In genomic region chr19:54010474-54010873, GRCh38 we compare ENCODE assay signal across 39 cellular contexts. TPM values are rescaled to one million over a fixed set of nuclear protein-coding genes. Genes with fewer than 3 reads are reported as not detected.
"Had no signal": no experiment of that assay in that cellular context is flagged by ENCODE, and none has a peak within 500 bp of the region (broad histone marks: within the 10 kb centered on the region; RNA-seq: fewer than 3 reads in every experiment).

No MANE protein-coding gene starts in this region.

- H3K9me3 ChIP-seq: adrenal gland, body of pancreas, breast epithelium had no signal

- H3K4me1 Mint-ChIP-seq: activated CD4-positive, alpha-beta T cell treated with anti-CD3 and anti-CD28 coated beads for 36 hours; activated naive CD8-positive, alpha-beta T cell treated with anti-CD3 and anti-CD28 coated beads for 36 hours had no signal

- H3K27ac ChIP-seq: adrenal gland, body of pancreas, brain microvascular endothelial cell, breast epithelium, VCaP had no signal

- FAIRE-seq: astrocyte, colon, TTC549 had no signal

- H3K27me3 ChIP-seq: adrenal gland, body of pancreas, brain microvascular endothelial cell had no signal

- H3K4me3 Mint-ChIP-seq: activated CD4-positive, alpha-beta memory T cell treated with anti-CD3 and anti-CD28 coated beads, Interleukin-2, amount 10 ng/mL, durations not matched to agents 7 days and 5 days; activated CD4-positive, alpha-beta T cell treated with anti-CD3 and anti-CD28 coated beads for 36 hours; activated CD4-positive, alpha-beta T cell treated with anti-CD3 and anti-CD28 coated beads, Interleukin-2, amount 10 ng/mL, durations not matched to agents 7 days and 5 days; activated naive CD4-positive, alpha-beta T cell treated with anti-CD3 and anti-CD28 coated beads for 36 hours; activated naive CD8-positive, alpha-beta T cell treated with anti-CD3 and anti-CD28 coated beads for 36 hours; activated T-cell treated with anti-CD3 and anti-CD28 coated beads, Interleukin-2, amount 50 U/mL, for 4 hours; activated T-cell treated with anti-CD3 and anti-CD28 coated beads, Interleukin-2, amount 50 U/mL, for 72 hours; activated T-helper 1 cell treated with anti-CD3 and anti-CD28 coated beads, Interleukin-12 subunit alpha, Interleukin-12 subunit beta, Interleukin-2, Interleukin-4 antibody, amounts not matched to agents 30 ng/mL and 10 ng/mL and 1 ng/mL, durations not matched to agents 14 hours and 24 hours and 36 hours; activated T-helper 17 cell treated with anti-CD3 and anti-CD28 coated beads, Interleukin-2, amount 50 U/mL, for 72 hours; T-helper 2 cell treated with Interferon-gamma antibody and Interleukin-4, amounts not matched to agents 5 μg/mL and 100 μg/mL, for 36 hours had no signal

- H3K9me3 Mint-ChIP-seq: activated CD4-positive, alpha-beta memory T cell treated with anti-CD3 and anti-CD28 coated beads, Interleukin-2, amount 10 ng/mL, durations not matched to agents 7 days and 5 days; activated CD4-positive, alpha-beta T cell treated with anti-CD3 and anti-CD28 coated beads, Interleukin-2, amount 10 ng/mL, durations not matched to agents 7 days and 5 days; activated naive CD4-positive, alpha-beta T cell treated with anti-CD3 and anti-CD28 coated beads for 36 hours; activated naive CD4-positive, alpha-beta T cell treated with anti-CD3 and anti-CD28 coated beads, Interleukin-2, amount 50 U/mL, for 72 hours; activated naive CD8-positive, alpha-beta T cell treated with anti-CD3 and anti-CD28 coated beads for 36 hours; activated T-cell treated with anti-CD3 and anti-CD28 coated beads, Interleukin-2, amount 50 U/mL, for 4 hours; activated T-cell treated with anti-CD3 and anti-CD28 coated beads, Interleukin-2, amount 50 U/mL, for 72 hours; activated T-helper 1 cell treated with anti-CD3 and anti-CD28 coated beads, Interleukin-12 subunit alpha, Interleukin-12 subunit beta, Interleukin-2, Interleukin-4 antibody, amounts not matched to agents 30 ng/mL and 10 ng/mL and 1 ng/mL, durations not matched to agents 14 hours and 24 hours and 36 hours; activated T-helper 17 cell treated with anti-CD3 and anti-CD28 coated beads, Interleukin-2, amount 50 U/mL, for 72 hours; T-helper 2 cell treated with Interferon-gamma antibody and Interleukin-4, amounts not matched to agents 5 μg/mL and 100 μg/mL, for 36 hours had no signal

- H3K36me3 ChIP-seq: adrenal gland, brain microvascular endothelial cell, breast epithelium had no signal

- H3K36me3 Mint-ChIP-seq: activated naive CD4-positive, alpha-beta T cell treated with anti-CD3 and anti-CD28 coated beads, Interleukin-2, amount 50 U/mL, for 72 hours; activated naive CD8-positive, alpha-beta T cell treated with anti-CD3 and anti-CD28 coated beads for 36 hours had no signal

- DNase-seq: activated CD4-positive, alpha-beta memory T cell treated with anti-CD3 and anti-CD28 coated beads, Interleukin-2, amount 10 ng/mL, durations not matched to agents 7 days and 5 days; activated CD4-positive, alpha-beta T cell treated with anti-CD3 and anti-CD28 coated beads for 1 hour; activated CD4-positive, alpha-beta T cell treated with anti-CD3 and anti-CD28 coated beads for 36 hours; activated CD4-positive, alpha-beta T cell treated with anti-CD3 and anti-CD28 coated beads for 48 hours; activated CD4-positive, alpha-beta T cell treated with anti-CD3 and anti-CD28 coated beads, Interleukin-2, amount 10 ng/mL, durations not matched to agents 7 days and 5 days; activated CD4-positive, alpha-beta T cell treated with anti-CD3 and anti-CD28 coated beads, Interleukin-2, amount 50 U/mL, for 48 hours; activated CD4-positive, CD25-positive, alpha-beta regulatory T cell; activated CD8-positive, alpha-beta memory T cell treated with anti-CD3 and anti-CD28 coated beads, Interleukin-2, amount 50 U/mL, for 4 hours; activated effector memory CD4-positive, alpha-beta T cell treated with anti-CD3 and anti-CD28 coated beads, Interleukin-2, amount 50 U/mL, for 16 hours; activated gamma-delta T cell treated with Interleukin-2 at 50 U/mL for 16 hours; activated naive CD4-positive, alpha-beta T cell; activated naive CD4-positive, alpha-beta T cell treated with anti-CD3 and anti-CD28 coated beads for 36 hours; activated naive CD4-positive, alpha-beta T cell treated with anti-CD3 and anti-CD28 coated beads, Interleukin-2, amount 50 U/mL, for 16 hours; activated naive CD8-positive, alpha-beta T cell treated with anti-CD3 and anti-CD28 coated beads for 36 hours; activated T-cell treated with anti-CD3 and anti-CD28 coated beads for 4 hours; activated T-cell treated with anti-CD3 and anti-CD28 coated beads, Interleukin-2, amount 50 U/mL, for 1 hour; activated T-cell treated with anti-CD3 and anti-CD28 coated beads, Interleukin-2, amount 50 U/mL, for 4 hours; activated T-cell treated with anti-CD3 and anti-CD28 coated beads, Interleukin-2, amount 50 U/mL, for 72 hours; adrenal gland; amniotic stem cell; aorta; body of pancreas; brain microvascular endothelial cell; central memory CD4-positive, alpha-beta T cell; T-helper 2 cell; T-helper 9 cell had no signal

- H3K27ac Mint-ChIP-seq: activated CD4-positive, alpha-beta memory T cell treated with anti-CD3 and anti-CD28 coated beads, Interleukin-2, amount 10 ng/mL, durations not matched to agents 7 days and 5 days; activated CD4-positive, alpha-beta T cell treated with anti-CD3 and anti-CD28 coated beads for 36 hours; activated CD4-positive, alpha-beta T cell treated with anti-CD3 and anti-CD28 coated beads, Interleukin-2, amount 10 ng/mL, durations not matched to agents 7 days and 5 days; activated naive CD4-positive, alpha-beta T cell treated with anti-CD3 and anti-CD28 coated beads for 36 hours; activated naive CD4-positive, alpha-beta T cell treated with anti-CD3 and anti-CD28 coated beads, Interleukin-2, amount 50 U/mL, for 72 hours; activated naive CD8-positive, alpha-beta T cell treated with anti-CD3 and anti-CD28 coated beads for 36 hours; activated T-cell treated with anti-CD3 and anti-CD28 coated beads, Interleukin-2, amount 50 U/mL, for 72 hours; activated T-helper 1 cell treated with anti-CD3 and anti-CD28 coated beads, Interleukin-12 subunit alpha, Interleukin-12 subunit beta, Interleukin-2, Interleukin-4 antibody, amounts not matched to agents 30 ng/mL and 10 ng/mL and 1 ng/mL, durations not matched to agents 14 hours and 24 hours and 36 hours; activated T-helper 17 cell treated with anti-CD3 and anti-CD28 coated beads, Interleukin-2, amount 50 U/mL, for 72 hours; T-helper 2 cell treated with Interferon-gamma antibody and Interleukin-4, amounts not matched to agents 5 μg/mL and 100 μg/mL, for 36 hours had no signal

- H3K4me1 ChIP-seq: adrenal gland, body of pancreas, breast epithelium had no signal

- ATAC-seq: activated CD4-positive, alpha-beta T cell treated with anti-CD3 and anti-CD28 coated beads for 36 hours; activated CD4-positive, CD25-positive, alpha-beta regulatory T cell treated with anti-CD3 and anti-CD28 coated beads, Interleukin-2, amount 50 U/mL, for 24 hours; activated naive CD4-positive, alpha-beta T cell treated with anti-CD3 and anti-CD28 coated beads, Interleukin-2, amount 50 U/mL, for 72 hours; activated T-cell treated with anti-CD3 and anti-CD28 coated beads, Interleukin-2, amount 50 U/mL, for 4 hours; activated T-cell treated with anti-CD3 and anti-CD28 coated beads, Interleukin-2, amount 50 U/mL, for 72 hours; activated T-helper 17 cell treated with anti-CD3 and anti-CD28 coated beads, Interleukin-2, amount 50 U/mL, for 72 hours; body of pancreas had no signal

- H3K4me3 ChIP-seq: adrenal gland, body of pancreas, breast epithelium had no signal

RNA-seq across cellular contexts. Expression of gene CACNG6, which starts 19.0 kb away (rescaled TPM):
- total RNA-seq: activated CD4-positive, alpha-beta memory T cell treated with anti-CD3 and anti-CD28 coated beads, Interleukin-2, amount 10 ng/mL, durations not matched to agents 7 days and 5 days; activated CD4-positive, alpha-beta T cell treated with anti-CD3 and anti-CD28 coated beads for 36 hours; activated CD4-positive, alpha-beta T cell treated with anti-CD3 and anti-CD28 coated beads, Interleukin-2, amount 10 ng/mL, durations not matched to agents 7 days and 5 days; activated CD8-positive, alpha-beta memory T cell treated with anti-CD3 and anti-CD28 coated beads for 36 hours; activated naive CD4-positive, alpha-beta T cell treated with anti-CD3 and anti-CD28 coated beads for 36 hours; activated naive CD4-positive, alpha-beta T cell treated with anti-CD3 and anti-CD28 coated beads, Interleukin-2, amount 50 U/mL, for 72 hours; activated naive CD8-positive, alpha-beta T cell treated with anti-CD3 and anti-CD28 coated beads for 36 hours; activated T-cell treated with anti-CD3 and anti-CD28 coated beads, Interleukin-2, amount 50 U/mL, for 4 hours; activated T-cell treated with anti-CD3 and anti-CD28 coated beads, Interleukin-2, amount 50 U/mL, for 72 hours; activated T-helper 1 cell treated with anti-CD3 and anti-CD28 coated beads, Interleukin-12 subunit alpha, Interleukin-12 subunit beta, Interleukin-2, Interleukin-4 antibody, amounts not matched to agents 30 ng/mL and 10 ng/mL and 1 ng/mL, durations not matched to agents 14 hours and 24 hours and 36 hours; activated T-helper 17 cell treated with anti-CD3 and anti-CD28 coated beads, Interleukin-2, amount 50 U/mL, for 72 hours; adrenal gland; aorta; body of pancreas; breast epithelium; cardiac septum; cerebellum had no signal
- polyA plus RNA-seq: adrenal gland had no signal

RNA-seq across cellular contexts. Expression of gene CACNG8, which starts 47.7 kb away (rescaled TPM):
- total RNA-seq: activated CD4-positive, alpha-beta T cell treated with anti-CD3 and anti-CD28 coated beads for 36 hours; activated CD4-positive, alpha-beta T cell treated with anti-CD3 and anti-CD28 coated beads, Interleukin-2, amount 10 ng/mL, durations not matched to agents 7 days and 5 days; activated CD8-positive, alpha-beta memory T cell treated with anti-CD3 and anti-CD28 coated beads for 36 hours; activated naive CD4-positive, alpha-beta T cell treated with anti-CD3 and anti-CD28 coated beads for 36 hours; activated naive CD4-positive, alpha-beta T cell treated with anti-CD3 and anti-CD28 coated beads, Interleukin-2, amount 50 U/mL, for 72 hours; activated naive CD8-positive, alpha-beta T cell treated with anti-CD3 and anti-CD28 coated beads for 36 hours; activated T-cell treated with anti-CD3 and anti-CD28 coated beads, Interleukin-2, amount 50 U/mL, for 4 hours; activated T-helper 1 cell treated with anti-CD3 and anti-CD28 coated beads, Interleukin-12 subunit alpha, Interleukin-12 subunit beta, Interleukin-2, Interleukin-4 antibody, amounts not matched to agents 30 ng/mL and 10 ng/mL and 1 ng/mL, durations not matched to agents 14 hours and 24 hours and 36 hours; body of pancreas had no signal

RNA-seq across cellular contexts. Expression of gene VSTM1, which starts 53.2 kb away (rescaled TPM):
- total RNA-seq: activated CD4-positive, alpha-beta memory T cell treated with anti-CD3 and anti-CD28 coated beads, Interleukin-2, amount 10 ng/mL, durations not matched to agents 7 days and 5 days; activated CD4-positive, alpha-beta T cell treated with anti-CD3 and anti-CD28 coated beads for 36 hours; activated CD4-positive, alpha-beta T cell treated with anti-CD3 and anti-CD28 coated beads, Interleukin-2, amount 10 ng/mL, durations not matched to agents 7 days and 5 days; activated CD8-positive, alpha-beta memory T cell treated with anti-CD3 and anti-CD28 coated beads for 36 hours; activated naive CD4-positive, alpha-beta T cell treated with anti-CD3 and anti-CD28 coated beads for 36 hours; activated naive CD4-positive, alpha-beta T cell treated with anti-CD3 and anti-CD28 coated beads, Interleukin-2, amount 50 U/mL, for 72 hours; activated naive CD8-positive, alpha-beta T cell treated with anti-CD3 and anti-CD28 coated beads for 36 hours; activated T-cell treated with anti-CD3 and anti-CD28 coated beads, Interleukin-2, amount 50 U/mL, for 4 hours; activated T-cell treated with anti-CD3 and anti-CD28 coated beads, Interleukin-2, amount 50 U/mL, for 72 hours; activated T-helper 1 cell treated with anti-CD3 and anti-CD28 coated beads, Interleukin-12 subunit alpha, Interleukin-12 subunit beta, Interleukin-2, Interleukin-4 antibody, amounts not matched to agents 30 ng/mL and 10 ng/mL and 1 ng/mL, durations not matched to agents 14 hours and 24 hours and 36 hours; activated T-helper 17 cell treated with anti-CD3 and anti-CD28 coated beads, Interleukin-2, amount 50 U/mL, for 72 hours; aorta; body of pancreas; breast epithelium; cardiac septum; cerebellum had no signal
- polyA plus RNA-seq: adrenal gland, aorta had no signal
